8 cellular contexts compared by ENCODE assay signal in genomic region chr4:6272863-6273660, GRCh38. TPM values are rescaled to one million over a fixed set of nuclear protein-coding genes. Genes with fewer than 3 reads are reported as not detected.
DNase-seq lines count a peak whose midpoint lies in the region; ATAC-seq and TF ChIP-seq lines count a peak whose summit lies in the region.

No MANE protein-coding gene starts in this region.

- H3K36me3 ChIP-seq in BE2C (no peaks in the 10 kb centered on the region; the same call in 1 of the 2 replicates), PC-9 (ENCODE audit: low read depth) (no peaks in the 10 kb centered on the region), HAP-1 (replicated peaks) (no peaks in the 10 kb centered on the region; the same call in 1 of the 2 replicates)

- H3K27me3 ChIP-seq in BE2C, result no peaks in the 10 kb centered on the region
- H3K27me3 ChIP-seq in PC-9 (ENCODE audit: insufficient read depth, low read depth), result no peaks in the 10 kb centered on the region
- no peaks in the 10 kb centered on the region for H3K27me3 ChIP-seq in HAP-1 (ENCODE audit: low read depth)

- peak; percentile 84 for DNase-seq in BE2C
- peak; percentile 75 to 86 for DNase-seq in PC-9
- peak; percentile 57 for DNase-seq in epithelial cell of esophagus (ENCODE audit: low read depth)
- DNase-seq in omental fat pad (ENCODE audit: low spot score), result no peak
- no peak for DNase-seq in occipital lobe (lab: John Stamatoyannopoulos, UW)
- DNase-seq in HAP-1 (ENCODE audit: low spot score in 2 of 2), result no peak
- DNase-seq in ecto neural progenitor cell (ENCODE audit: low spot score), result no peak
- DNase-seq in pons (ENCODE audit: low spot score), result no peak

- H3F3A ChIP-seq in PC-9 (ENCODE audit: insufficient read depth, low read depth), result peaks cover 22% of the 10 kb centered on the region

- peak overlapping the region; percentile 38 for H3K27ac ChIP-seq in PC-9

- H3K9me2 ChIP-seq in PC-9 (ENCODE audit: insufficient read depth), result no peaks in the 10 kb centered on the region

- H3K4me3 ChIP-seq in BE2C (ENCODE audit: low read depth, low read length) (no peak overlapping the region), PC-9 (peak overlapping the region; percentile 23; the same call in 1 of the 2 replicates), epithelial cell of esophagus (ENCODE audit: low read length) (no peak overlapping the region), HAP-1 (no peak overlapping the region)

- TF ChIP-seq CTCF in BE2C (IDR thresholded peaks at IDR 0.05; ENCODE audit: low read depth, low read length), result no peak
- TF ChIP-seq CTCF in PC-9 (conservative IDR thresholded peaks at IDR 0.05), result no peak; the same call in 1 of the 2 replicates
- no peak for TF ChIP-seq CTCF in epithelial cell of esophagus (IDR thresholded peaks at IDR 0.05; ENCODE audit: insufficient read depth, low read depth, low read length, missing control alignments)
- TF ChIP-seq CTCF in omental fat pad (IDR thresholded peaks at IDR 0.05), result no peak

- intact Hi-C loops in PC-9 (cut with micrococcal nuclease; ENCODE audit: unreplicated experiment), result loop anchor here (2.0 to 5.0 kb wide), 2 partner anchors 40 to 414 kb away; no protein-coding TSS in a partner anchor

- peaks cover 27% of the 10 kb centered on the region for H4K20me1 ChIP-seq in PC-9 (ENCODE audit: insufficient read depth)

- H3K4me1 ChIP-seq in BE2C (peaks cover 43% of the 10 kb centered on the region), PC-9 (replicated peaks; ENCODE audit: insufficient read depth) (peaks cover 40% of the 10 kb centered on the region), HAP-1 (peaks cover 4% of the 10 kb centered on the region)

- H3K4me2 ChIP-seq in PC-9, result peak overlapping the region; percentile 61

- BruUV-seq in PC-9 (replicated peaks; lab: Mats Ljungman, UMichigan), result no TSS peak

- H3K9me3 ChIP-seq in BE2C (no peaks in the 10 kb centered on the region), PC-9 (ENCODE audit: insufficient read depth, low read depth) (no peaks in the 10 kb centered on the region), HAP-1 (no peaks in the 10 kb centered on the region)

- CTCF ChIA-PET in PC-9 (lab: Charles Lee), result no interaction called here

- POLR2A ChIA-PET in PC-9 (lab: Charles Lee; ENCODE audit: unreplicated experiment), result no interaction called here

- H2AFZ ChIP-seq in PC-9, result no peak overlapping the region

- in situ Hi-C loops in HAP-1 (cut with MboI; ENCODE audit: low sequenced_read_pairs), result loop anchor here (25.0 kb wide), 1 partner anchor 814 kb away; no protein-coding TSS in a partner anchor

- H3K79me2 ChIP-seq in PC-9 (ENCODE audit: low read depth), result peaks cover 11% of the 10 kb centered on the region; the same call in 1 of the 2 replicates

- peak; percentile 20 for ATAC-seq in omental fat pad (ENCODE audit: low FRiP score)

RNA-seq across cellular contexts. Expression of gene WFS1, which starts 3.4 kb away (rescaled TPM):
- 32.8 TPM for polyA plus RNA-seq in BE2C (2012; ENCODE audit: insufficient read depth, insufficient read length, low read depth)
- total RNA-seq in PC-9 (2021), result 53.7 and 57.1 TPM in 2 replicates
- total RNA-seq in omental fat pad, result 10 to 100 TPM; 35.9 to 91.3 (median 38.2) TPM
- 5.1 TPM for total RNA-seq in occipital lobe

Comparison
In these comparisons a context has a peak if more than half of its experiments do, and no peak if none do; other contexts are left out.
1. DNase-seq: peak in BE2C (single experiment), PC-9 (2 of 2) and epithelial cell of esophagus (single experiment); none in omental fat pad (single experiment), occipital lobe (single experiment), HAP-1 (0 of 2), ecto neural progenitor cell (single experiment) and pons (single experiment).